14 cellular contexts compared by ENCODE assay signal in genomic region chr6:99522531-99522930, GRCh38. TPM values are rescaled to one million over a fixed set of nuclear protein-coding genes. Genes with fewer than 3 reads are reported as not detected.
A peak's percentile ranks its signal among the peaks of the same experiment; 100 is the strongest.
DNase-seq lines count a peak whose midpoint lies in the region; ATAC-seq, FAIRE-seq and TF ChIP-seq lines count a peak whose summit lies in the region.
"Had no signal": no experiment of that assay in that cellular context is flagged by ENCODE, and none has a peak within 500 bp of the region (broad histone marks: within the 10 kb centered on the region; RNA-seq: fewer than 3 reads in every experiment).

No MANE protein-coding gene starts in this region.

- peaks cover 5% of the 10 kb centered on the region for H3K36me3 Mint-ChIP-seq in MCF 10A (ENCODE audit: insufficient read depth, unreplicated experiment)
- peaks cover 3% of the 10 kb centered on the region for H3K36me3 Mint-ChIP-seq in activated CD4-positive, alpha-beta memory T cell treated with anti-CD3 and anti-CD28 coated beads, Interleukin-2, amount 10 ng/mL, durations not matched to agents 7 days and 5 days (ENCODE audit: low read depth)

- no TSS peak for BruUV-seq in MCF 10A (replicated peaks; lab: Mats Ljungman, UMichigan)

- H3K36me3 ChIP-seq in breast epithelium, result no peaks in the 10 kb centered on the region
- H3K36me3 ChIP-seq in fibroblast of lung (ENCODE audit: control insufficient read depth, insufficient read depth, low read length), result no peaks in the 10 kb centered on the region
- H3K36me3 ChIP-seq in tibial artery, result peaks cover 0 to 6% (median 0%) of the 10 kb centered on the region in 3 donors
- H3K36me3 ChIP-seq: BLaER1 treated with 17β-estradiol and CSF1 and Interleukin-3, amounts not matched to agents 10 nM and 100 nM; ovary had no signal

- POLR2A ChIA-PET in MCF 10A (lab: Yijun Ruan, JAX), result interaction anchor here (2.1 to 2.6 kb wide), 2 partner anchors 97 to 223 kb away, joined by 4 to 10 read pairs; partner anchors contain the start of gene PNISR
- POLR2A ChIA-PET in activated CD4-positive, alpha-beta memory T cell treated with anti-CD3 and anti-CD28 coated beads, Interleukin-2, amount 10 ng/mL, durations not matched to agents 7 days and 5 days (lab: Charles Lee), result interaction anchor here (1.5 to 2.4 kb wide), 4 partner anchors 13 to 97 kb away, joined by 3 to 13 read pairs (median 7); partner anchors contain the start of genes CCNC and PNISR

- no peaks in the 10 kb centered on the region for H3K79me2 ChIP-seq in fibroblast of lung (ENCODE audit: control insufficient read depth, insufficient read depth, low read length)

- H3K4me3 ChIP-seq in breast epithelium, result no peak overlapping the region
- peak overlapping the region in 1 of 4 experiments; percentile 94 for H3K4me3 ChIP-seq in fibroblast of lung (replicated peaks in 1 of 4; ENCODE audit: control extremely low read depth in 1 of 4, insufficient read depth in 1 of 4, low read depth in 3 of 4, low read length in 4 of 4)
- H3K4me3 ChIP-seq in tibial artery, result no peak overlapping the region

- H3K9ac ChIP-seq in fibroblast of lung (ENCODE audit: insufficient read depth, low read length), result no peak overlapping the region

- no peaks in the 10 kb centered on the region for H3K9me3 Mint-ChIP-seq in MCF 10A (ENCODE audit: unreplicated experiment)
- H3K9me3 Mint-ChIP-seq in activated CD4-positive, alpha-beta memory T cell treated with anti-CD3 and anti-CD28 coated beads, Interleukin-2, amount 10 ng/mL, durations not matched to agents 7 days and 5 days, result no peaks in the 10 kb centered on the region

- CTCF ChIA-PET in MCF 10A (lab: Yijun Ruan, JAX), result interaction anchor here (0.7 to 3.9 kb wide), 11 partner anchors 8 to 551 kb away, joined by 3 to 24 read pairs (median 4); no protein-coding TSS in a partner anchor
- CTCF ChIA-PET in activated CD4-positive, alpha-beta memory T cell treated with anti-CD3 and anti-CD28 coated beads, Interleukin-2, amount 10 ng/mL, durations not matched to agents 7 days and 5 days (lab: Charles Lee), result interaction anchor here (0.7 to 3.5 kb wide), 5 partner anchors 20 to 223 kb away, joined by 3 to 14 read pairs (median 4); partner anchors contain the start of gene CCNC

- H2AFZ ChIP-seq in fibroblast of lung (ENCODE audit: low read length), result no peak overlapping the region

- ATAC-seq in HG02623 (IDR thresholded peaks at IDR 0.05; ENCODE audit: unreplicated experiment), result no peak

- H3K9me3 ChIP-seq in breast epithelium, result no peaks in the 10 kb centered on the region
- H3K9me3 ChIP-seq in fibroblast of lung (ENCODE audit: control insufficient read depth, insufficient read depth, low read depth, low read length), result no peaks in the 10 kb centered on the region
- no peaks in the 10 kb centered on the region for H3K9me3 ChIP-seq in tibial artery
- H3K9me3 ChIP-seq: BLaER1 treated with 17β-estradiol and CSF1 and Interleukin-3, amounts not matched to agents 10 nM and 100 nM; esophagus squamous epithelium; ovary; stomach had no signal

- intact Hi-C loops in MCF 10A (cut with micrococcal nuclease), result no loop called here
- intact Hi-C loops in breast epithelium (cut with DNase I; ENCODE audit: low total_unique reads), result no loop called here
- intact Hi-C loops in tibial artery (cut with DNase I; ENCODE audit: low total_unique reads), result loop anchor here (5.0 kb wide), 1 partner anchor 45 kb away; the partner anchor contains the start of gene CCNC

- no peak overlapping the region for H3K27ac Mint-ChIP-seq in MCF 10A (ENCODE audit: low read depth, unreplicated experiment)
- no peak overlapping the region for H3K27ac Mint-ChIP-seq in activated CD4-positive, alpha-beta memory T cell treated with anti-CD3 and anti-CD28 coated beads, Interleukin-2, amount 10 ng/mL, durations not matched to agents 7 days and 5 days

- DNase-seq in MCF 10A (ENCODE audit: unreplicated experiment), result peak; percentile 77
- no peak for DNase-seq in breast epithelium (ENCODE audit: low spot score in 2 of 2)
- peak; percentile 85 for DNase-seq in RCC 7860 (ENCODE audit: low spot score)
- DNase-seq in fibroblast of lung (ENCODE audit: low read depth in 2 of 2), result peak; percentile 59 to 67
- no peak for DNase-seq in tibial artery
- no peak for DNase-seq in COLO668 (lab: John Stamatoyannopoulos, UW; ENCODE audit: unreplicated experiment)
- no peak for DNase-seq in activated CD4-positive, alpha-beta memory T cell treated with anti-CD3 and anti-CD28 coated beads, Interleukin-2, amount 10 ng/mL, durations not matched to agents 7 days and 5 days
- DNase-seq: esophagus squamous epithelium; NCI-H146; stimulated activated CD4-positive, alpha-beta T cell treated with anti-CD3 and anti-CD28 coated beads, Interleukin-2, amount 100 ng/mL, for 24 hours; stomach had no signal

- peak overlapping the region; percentile 0 for H3K4me2 ChIP-seq in fibroblast of lung (ENCODE audit: extremely low read depth, insufficient read depth, low read length)

- no peaks in the 10 kb centered on the region for H3K4me1 ChIP-seq in breast epithelium
- no peaks in the 10 kb centered on the region for H3K4me1 ChIP-seq in fibroblast of lung (ENCODE audit: control insufficient read depth, extremely low read depth, insufficient read depth, low read length)
- peaks cover 0 to 24% (median 17%) of the 10 kb centered on the region in 4 donors for H3K4me1 ChIP-seq in tibial artery

- peak overlapping the region; percentile 96 for H3K4me3 Mint-ChIP-seq in MCF 10A (ENCODE audit: unreplicated experiment)
- H3K4me3 Mint-ChIP-seq in activated CD4-positive, alpha-beta memory T cell treated with anti-CD3 and anti-CD28 coated beads, Interleukin-2, amount 10 ng/mL, durations not matched to agents 7 days and 5 days, result no peak overlapping the region

- TF ChIP-seq POLR2A in breast epithelium (IDR thresholded peaks at IDR 0.05), result no peak

- H3K27me3 Mint-ChIP-seq in MCF 10A (ENCODE audit: insufficient read depth, unreplicated experiment), result no peaks in the 10 kb centered on the region
- H3K27me3 Mint-ChIP-seq in activated CD4-positive, alpha-beta memory T cell treated with anti-CD3 and anti-CD28 coated beads, Interleukin-2, amount 10 ng/mL, durations not matched to agents 7 days and 5 days, result peaks cover 4% of the 10 kb centered on the region

- H3K27me3 ChIP-seq in breast epithelium (no peaks in the 10 kb centered on the region), fibroblast of lung (ENCODE audit: control insufficient read depth, insufficient read depth, low read length) (no peaks in the 10 kb centered on the region), tibial artery (no peaks in the 10 kb centered on the region)
- H3K27me3 ChIP-seq: BLaER1 treated with 17β-estradiol and CSF1 and Interleukin-3, amounts not matched to agents 10 nM and 100 nM; esophagus squamous epithelium; ovary; stomach had no signal

- peak; percentile 92 for FAIRE-seq in RCC 7860 (lab: Jason Lieb, UNC)

- no peaks in the 10 kb centered on the region for H4K20me1 ChIP-seq in fibroblast of lung (ENCODE audit: control insufficient read depth, extremely low read depth, insufficient read depth, low read length)

- peaks cover 14% of the 10 kb centered on the region for H3K4me1 Mint-ChIP-seq in MCF 10A (ENCODE audit: insufficient read depth, unreplicated experiment)
- peaks cover 25% of the 10 kb centered on the region for H3K4me1 Mint-ChIP-seq in activated CD4-positive, alpha-beta memory T cell treated with anti-CD3 and anti-CD28 coated beads, Interleukin-2, amount 10 ng/mL, durations not matched to agents 7 days and 5 days

- TF ChIP-seq CTCF in MCF 10A (IDR thresholded peaks at IDR 0.05; ENCODE audit: unreplicated experiment), result no peak
- TF ChIP-seq CTCF in breast epithelium (IDR thresholded peaks at IDR 0.05), result no peak
- TF ChIP-seq CTCF in fibroblast of lung (conservative IDR thresholded peaks at IDR 0.05 in 1 of 2, IDR thresholded peaks at IDR 0.05 in 1 of 2; ENCODE audit: low read depth in 1 of 2, low read length in 2 of 2), result no peak
- TF ChIP-seq CTCF in tibial artery (IDR thresholded peaks at IDR 0.05), result no peak

- H3K27ac ChIP-seq in breast epithelium (no peak overlapping the region), fibroblast of lung (ENCODE audit: insufficient read depth, low read length) (no peak overlapping the region), tibial artery (peak overlapping the region; percentile 94 to 95)
- H3K27ac ChIP-seq: BLaER1 treated with 17β-estradiol and CSF1 and Interleukin-3, amounts not matched to agents 10 nM and 100 nM had no signal

RNA-seq across cellular contexts. Expression of gene USP45, which starts 7.3 kb away (rescaled TPM):
- total RNA-seq in MCF 10A (2022) (12.7 and 14.4 TPM in 2 replicates), breast epithelium (10 to 100 TPM; 14.1 to 25.8 (median 25.2) TPM), fibroblast of lung (17.8 and 23.4 TPM in 2 replicates)
- 8.4 and 10.5 TPM in 2 replicates for polyA plus RNA-seq in fibroblast of lung
- polyA plus RNA-seq in fibroblast of lung (2012), result 6.1 and 6.2 TPM in 2 replicates
- 0.22 and 4.6 TPM in 2 replicates for polyA minus RNA-seq in fibroblast of lung (ENCODE audit: low replicate concordance)
- total RNA-seq in activated CD4-positive, alpha-beta memory T cell treated with anti-CD3 and anti-CD28 coated beads, Interleukin-2, amount 10 ng/mL, durations not matched to agents 7 days and 5 days, result 1 to 10 TPM; 6.0 to 7.4 TPM

RNA-seq across cellular contexts. Expression of gene CCNC, which starts 45.9 kb away (rescaled TPM):
- total RNA-seq in MCF 10A (2022) (54.0 and 76.5 TPM in 2 replicates), breast epithelium (10 to 100 TPM; 59.3 to 79.8 (median 63.0) TPM), fibroblast of lung (50.0 and 57.0 TPM in 2 replicates)
- polyA plus RNA-seq in fibroblast of lung, result 39.9 and 57.2 TPM in 2 replicates
- 34.1 and 35.2 TPM in 2 replicates for polyA plus RNA-seq in fibroblast of lung (2012)
- polyA minus RNA-seq in fibroblast of lung (ENCODE audit: low replicate concordance), result 2.6 and 16.8 TPM in 2 replicates
- total RNA-seq in activated CD4-positive, alpha-beta memory T cell treated with anti-CD3 and anti-CD28 coated beads, Interleukin-2, amount 10 ng/mL, durations not matched to agents 7 days and 5 days, result 10 to 100 TPM; 41.5 to 45.4 TPM

Comparison
In these comparisons a context has a peak if more than half of its experiments do, and no peak if none do; other contexts are left out.
1. DNase-seq: peak in MCF 10A (single experiment), RCC 7860 (single experiment) and fibroblast of lung (2 of 2); none in breast epithelium (0 of 2), tibial artery (0 of 2), COLO668 (single experiment) and activated CD4-positive, alpha-beta memory T cell treated with anti-CD3 and anti-CD28 coated beads, Interleukin-2, amount 10 ng/mL, durations not matched to agents 7 days and 5 days (single experiment).
2. H3K27ac ChIP-seq: peak in tibial artery (2 of 2); none in breast epithelium (0 of 2) and fibroblast of lung (single experiment).